Comparison of ENCODE assay signal across 18 cellular contexts in the genomic region with DNA sequence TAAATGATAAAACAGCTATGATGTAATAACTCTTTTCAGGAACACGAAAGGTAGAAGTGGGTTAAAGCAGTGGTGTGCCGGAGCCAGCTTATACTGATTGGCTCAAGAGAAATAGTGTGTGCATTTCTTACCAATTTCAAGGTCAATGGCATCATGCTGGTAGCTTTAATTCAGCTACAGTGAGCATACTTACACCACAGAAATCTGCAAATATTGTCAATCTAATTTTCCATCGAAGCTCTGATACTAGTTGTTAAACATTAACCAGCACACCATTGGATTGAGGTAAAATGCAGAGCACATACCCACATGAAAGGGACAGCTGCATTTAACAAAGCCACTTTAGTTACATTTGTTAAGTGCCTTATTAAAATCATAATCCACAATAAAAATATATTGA.
DNase-seq lines count a peak whose midpoint lies in the region; ATAC-seq, FAIRE-seq and TF ChIP-seq lines count a peak whose summit lies in the region.
"Had no signal": no experiment of that assay in that cellular context is flagged by ENCODE, and none has a peak within 500 bp of the region (broad histone marks: within the 10 kb centered on the region; RNA-seq: fewer than 3 reads in every experiment).

No MANE protein-coding gene starts in this region.

- peak; percentile 60 for FAIRE-seq in islet of Langerhans (lab: Jason Lieb, UNC)
- FAIRE-seq: GM12878, GM18507, H54 had no signal

- peaks cover 0 to 33% (median 7%) of the 10 kb centered on the region in 4 donors for H3K4me1 ChIP-seq in right lobe of liver
- H3K4me1 ChIP-seq: BLaER1 had no signal

- H3K27me3 ChIP-seq in right lobe of liver: no peaks in the 10 kb centered on the region
- H3K27me3 ChIP-seq: BLaER1 had no signal

- peak; percentile 68 to 87 (median 84) for ATAC-seq in right lobe of liver
- ATAC-seq: GM12878, HCT116 had no signal

- peak overlapping the region; percentile 2; the same call in 1 of the 2 replicates for H3K27ac ChIP-seq in 22Rv1
- peak overlapping the region in 2 of 3 donors; percentile 46 to 77 for H3K27ac ChIP-seq in right lobe of liver
- H3K27ac ChIP-seq: BLaER1, GM23248 had no signal

- no peak for TF ChIP-seq CTCF in 22Rv1 (IDR thresholded peaks at IDR 0.05)
- TF ChIP-seq CTCF in right lobe of liver (IDR thresholded peaks at IDR 0.05): no peak

- H3K4me3 ChIP-seq in right lobe of liver: no peak overlapping the region
- H3K4me3 ChIP-seq: BLaER1, GM12878, GM23248 had no signal

- 14% methylated on average over 3 of the region's 3 CpGs for WGBS in right lobe of liver (ENCODE audit: insufficient coverage, low coverage, low lambda C conversion rate, missing lambda C conversion rate)

- TF ChIP-seq POLR2A in right lobe of liver (IDR thresholded peaks at IDR 0.05): no peak

- no peaks in the 10 kb centered on the region for H3K9me3 ChIP-seq in right lobe of liver
- H3K9me3 ChIP-seq: BLaER1 had no signal

- DNase-seq in SW480 (ENCODE audit: low spot score) (peak; percentile 82), right lobe of liver (peak in 1 of 3 donors; percentile 41), NCI-H774 (lab: John Stamatoyannopoulos, UW) (no peak), glomerular visceral epithelial cell (ENCODE audit: extremely low spot score) (no peak), COLO668 (lab: John Stamatoyannopoulos, UW; ENCODE audit: unreplicated experiment) (no peak), NCI-H2171 treated with DMSO at 0.1 percent for 48 hours (lab: John Stamatoyannopoulos, UW) (no peak)
- DNase-seq: 8988T; AML-193; CD8-positive, alpha-beta memory T cell; DMS79; GM23248 had no signal

- no peaks in the 10 kb centered on the region for H3K36me3 ChIP-seq in right lobe of liver
- H3K36me3 ChIP-seq: BLaER1 had no signal

- intact Hi-C loops in right lobe of liver (cut with DNase I): no loop called here
